Comparison of ENCODE assay signal across 20 cellular contexts in the genomic region with DNA sequence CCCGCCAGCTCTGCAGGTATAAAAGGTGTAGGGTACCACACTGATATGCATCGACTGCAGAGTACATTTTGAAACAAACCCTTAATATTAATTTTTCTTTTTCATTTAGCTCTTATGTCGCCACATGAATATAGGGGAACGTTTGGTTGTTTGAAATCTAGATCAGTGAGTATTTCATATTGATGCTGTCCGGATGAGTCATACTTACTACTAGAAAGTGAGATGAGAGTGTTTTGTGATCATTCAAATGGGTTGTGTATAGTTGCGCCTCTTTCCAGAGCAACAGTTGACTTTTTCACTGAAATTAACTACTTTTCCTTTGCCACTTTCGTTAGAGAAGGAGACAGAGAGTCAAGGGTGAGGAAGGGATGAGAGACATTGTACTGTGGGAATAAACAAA. TPM values are rescaled to one million over a fixed set of nuclear protein-coding genes. Genes with fewer than 3 reads are reported as not detected.
"Had no signal": no experiment of that assay in that cellular context is flagged by ENCODE, and none has a peak within 500 bp of the region (broad histone marks: within the 10 kb centered on the region; RNA-seq: fewer than 3 reads in every experiment).

No MANE protein-coding gene starts in this region.

- H3K4me3 ChIP-seq: dorsolateral prefrontal cortex, esophagus muscularis mucosa, left lung, lower lobe of right lung, neural progenitor cell, pancreas, tibial artery, upper lobe of left lung, uterus had no signal

- H3K36me3 ChIP-seq: esophagus muscularis mucosa, left lung, lower lobe of right lung, neural progenitor cell, pancreas, tibial artery, upper lobe of left lung, uterus had no signal

- H3K9me3 Mint-ChIP-seq: immature natural killer cell; memory B cell; mesothelial cell of epicardium; natural killer cell treated with Interleukin-12 subunit alpha and Interleukin-12 subunit beta and Interleukin-15 and Interleukin-18, amount 100 ng/mL, for 72 hours; neural progenitor cell had no signal

- H3K9ac ChIP-seq: neural progenitor cell had no signal

- H3K27me3 ChIP-seq: dorsolateral prefrontal cortex, esophagus muscularis mucosa, left lung, neural progenitor cell, pancreas, tibial artery, upper lobe of left lung, uterus had no signal

- ATAC-seq: left lung, lower lobe of right lung had no signal

- DNase-seq: cortex of kidney; dorsolateral prefrontal cortex; effector CD8-positive, alpha-beta T cell; immature natural killer cell; left lung; lower lobe of right lung; pancreas; right cardiac atrium; small intestine; stimulated activated CD4-positive, alpha-beta T cell treated with anti-CD3 and anti-CD28 coated beads, Interleukin-12 subunit alpha, Interleukin-12 subunit beta, amount 100 ng/mL, for 4 hours; stimulated activated naive CD4-positive, alpha-beta T cell treated with Interleukin-2 at 50 U/mL for 16 hours; tibial artery; upper lobe of left lung; uterus had no signal

- H3K9me3 ChIP-seq: esophagus muscularis mucosa, left lung, lower lobe of right lung, pancreas, tibial artery, upper lobe of left lung, uterus had no signal

- H3K4me3 Mint-ChIP-seq: immature natural killer cell; memory B cell; mesothelial cell of epicardium; natural killer cell treated with Interleukin-12 subunit alpha and Interleukin-12 subunit beta and Interleukin-15 and Interleukin-18, amount 100 ng/mL, for 72 hours; neural progenitor cell had no signal

- H3K27ac Mint-ChIP-seq: immature natural killer cell; memory B cell; mesothelial cell of epicardium; natural killer cell treated with Interleukin-12 subunit alpha and Interleukin-12 subunit beta and Interleukin-15 and Interleukin-18, amount 100 ng/mL, for 72 hours; neural progenitor cell had no signal

- H3K36me3 Mint-ChIP-seq: immature natural killer cell; memory B cell; mesothelial cell of epicardium; natural killer cell treated with Interleukin-12 subunit alpha and Interleukin-12 subunit beta and Interleukin-15 and Interleukin-18, amount 100 ng/mL, for 72 hours; neural progenitor cell had no signal

- H3K4me2 ChIP-seq: neural progenitor cell had no signal

- H3K4me1 ChIP-seq: left lung, lower lobe of right lung, neural progenitor cell, upper lobe of left lung, uterus had no signal

- H2AFZ ChIP-seq: neural progenitor cell had no signal

- H3K4me1 Mint-ChIP-seq: immature natural killer cell, memory B cell, mesothelial cell of epicardium, neural progenitor cell had no signal

- H3K27ac ChIP-seq: dorsolateral prefrontal cortex, epithelial cell of prostate, esophagus muscularis mucosa, left lung, lower lobe of right lung, neural progenitor cell, pancreas, tibial artery, upper lobe of left lung, uterus had no signal

RNA-seq across cellular contexts. Expression of gene NPAS2, which starts 24.6 kb away (rescaled TPM):
- polyA plus RNA-seq: immature natural killer cell had no signal
